In the genomic region with DNA sequence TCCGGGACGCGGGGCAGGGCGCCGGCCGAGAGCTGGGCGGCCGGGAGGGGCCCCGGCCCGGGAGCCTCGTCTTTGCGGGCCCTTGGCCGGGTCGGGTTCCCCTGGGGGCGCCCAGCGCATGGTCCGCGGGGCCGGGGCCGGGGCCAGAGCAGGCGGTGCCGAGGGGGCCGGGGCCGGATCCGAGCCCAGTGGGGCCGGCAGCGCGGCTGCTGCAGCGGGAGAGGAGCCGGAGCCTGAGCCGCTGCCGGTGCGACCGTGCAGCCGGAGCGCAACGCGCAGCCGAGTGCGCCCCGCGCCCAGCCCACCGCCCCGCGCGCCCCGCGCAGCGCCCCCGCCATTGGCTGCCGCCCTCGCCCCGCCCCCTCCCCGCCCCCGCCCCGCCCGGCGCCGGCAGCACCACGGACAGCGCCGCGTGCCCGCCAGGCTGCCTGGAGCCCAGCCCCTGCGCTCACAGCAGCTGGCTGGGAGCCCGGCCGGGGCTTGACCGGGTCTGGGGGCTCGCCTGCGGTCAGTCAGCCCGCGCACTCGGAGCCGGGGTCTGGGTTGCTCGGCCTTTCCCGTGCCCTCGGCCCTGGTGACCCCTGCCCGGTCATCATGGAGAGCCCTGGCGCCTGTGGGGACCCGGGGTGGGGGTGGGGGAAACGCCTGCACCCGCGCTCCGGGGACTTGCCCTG, we compare ENCODE assay signal across 1 cellular context.
TF ChIP-seq lines count a peak whose summit lies in the region.

A gene (minus strand): TSS at position 287 of the 674 bp plus-strand sequence. CDS start 308 bp downstream, outside the sequence.

TF ChIP-seq in HepG2, 621 proteins besides CTCF, POLR2A, EP300 and RAD21 (continued from another document and continues in another):
- TF ChIP-seq CHD4 (IDR thresholded peaks at IDR 0.05; ENCODE audit: borderline replicate concordance, low read length) (no peak), ZNF678 (CRISPR knock-in tag; IDR thresholded peaks at IDR 0.05) (no peak), NFYC (CRISPR knock-in tag; IDR thresholded peaks at IDR 0.05) (peak; percentile 35; the same call in 1 of the 2 replicates), RNF2 (conservative IDR thresholded peaks at IDR 0.05; ENCODE audit: low read depth) (no peak), SMC3 (IDR thresholded peaks at IDR 0.05; ENCODE audit: low read length) (no peak), ZNF354B (CRISPR knock-in tag; IDR thresholded peaks at IDR 0.05) (no peak), AHR (CRISPR knock-in tag; IDR thresholded peaks at IDR 0.05) (peak; percentile 61; the same call in 1 of the 2 replicates), ZNF337 (CRISPR knock-in tag; IDR thresholded peaks at IDR 0.05; ENCODE audit: borderline replicate concordance, low read depth) (no peak), ZNF703 (CRISPR knock-in tag; IDR thresholded peaks at IDR 0.05; ENCODE audit: borderline replicate concordance) (no peak), YEATS4 (CRISPR knock-in tag; IDR thresholded peaks at IDR 0.05; ENCODE audit: borderline replicate concordance) (0 out of 2 replicates have a peak, but pooled peaks have one; percentile 37), NAIF1 (CRISPR knock-in tag; IDR thresholded peaks at IDR 0.05; ENCODE audit: borderline replicate concordance) (no peak), ADNP (CRISPR knock-in tag; IDR thresholded peaks at IDR 0.05) (no peak), MYC (CRISPR knock-in tag; IDR thresholded peaks at IDR 0.05; ENCODE audit: borderline replicate concordance) (peak; percentile 51; the same call in 1 of the 2 replicates), KLF15 (CRISPR knock-in tag; IDR thresholded peaks at IDR 0.05; ENCODE audit: borderline replicate concordance) (no peak), HOXA9 (CRISPR knock-in tag; IDR thresholded peaks at IDR 0.05; ENCODE audit: borderline replicate concordance) (peak; percentile 89; the same call in 1 of the 2 replicates), SMARCE1 (IDR thresholded peaks at IDR 0.05; ENCODE audit: borderline replicate concordance) (no peak), CC2D1A (CRISPR knock-in tag; IDR thresholded peaks at IDR 0.05) (no peak), ZNF724P (CRISPR knock-in tag; IDR thresholded peaks at IDR 0.05; ENCODE audit: borderline replicate concordance) (peak; percentile 94; the same call in 1 of the 2 replicates), ZNF253 (CRISPR knock-in tag; IDR thresholded peaks at IDR 0.05; ENCODE audit: borderline replicate concordance) (no peak), ZBTB7A (CRISPR knock-in tag; IDR thresholded peaks at IDR 0.05) (no peak), THAP11 (CRISPR knock-in tag; IDR thresholded peaks at IDR 0.05) (peak; percentile 68)
- TF ChIP-seq, protein P1, sequence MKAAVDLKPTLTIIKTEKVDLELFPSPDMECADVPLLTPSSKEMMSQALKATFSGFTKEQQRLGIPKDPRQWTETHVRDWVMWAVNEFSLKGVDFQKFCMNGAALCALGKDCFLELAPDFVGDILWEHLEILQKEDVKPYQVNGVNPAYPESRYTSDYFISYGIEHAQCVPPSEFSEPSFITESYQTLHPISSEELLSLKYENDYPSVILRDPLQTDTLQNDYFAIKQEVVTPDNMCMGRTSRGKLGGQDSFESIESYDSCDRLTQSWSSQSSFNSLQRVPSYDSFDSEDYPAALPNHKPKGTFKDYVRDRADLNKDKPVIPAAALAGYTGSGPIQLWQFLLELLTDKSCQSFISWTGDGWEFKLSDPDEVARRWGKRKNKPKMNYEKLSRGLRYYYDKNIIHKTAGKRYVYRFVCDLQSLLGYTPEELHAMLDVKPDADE (CRISPR knock-in tag; IDR thresholded peaks at IDR 0.05), result peak; percentile 95; the same call in 1 of the 2 replicates
- TF ChIP-seq, protein P2, sequence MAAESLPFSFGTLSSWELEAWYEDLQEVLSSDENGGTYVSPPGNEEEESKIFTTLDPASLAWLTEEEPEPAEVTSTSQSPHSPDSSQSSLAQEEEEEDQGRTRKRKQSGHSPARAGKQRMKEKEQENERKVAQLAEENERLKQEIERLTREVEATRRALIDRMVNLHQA (CRISPR knock-in tag; IDR thresholded peaks at IDR 0.05), result no peak
- TF ChIP-seq, protein P3, sequence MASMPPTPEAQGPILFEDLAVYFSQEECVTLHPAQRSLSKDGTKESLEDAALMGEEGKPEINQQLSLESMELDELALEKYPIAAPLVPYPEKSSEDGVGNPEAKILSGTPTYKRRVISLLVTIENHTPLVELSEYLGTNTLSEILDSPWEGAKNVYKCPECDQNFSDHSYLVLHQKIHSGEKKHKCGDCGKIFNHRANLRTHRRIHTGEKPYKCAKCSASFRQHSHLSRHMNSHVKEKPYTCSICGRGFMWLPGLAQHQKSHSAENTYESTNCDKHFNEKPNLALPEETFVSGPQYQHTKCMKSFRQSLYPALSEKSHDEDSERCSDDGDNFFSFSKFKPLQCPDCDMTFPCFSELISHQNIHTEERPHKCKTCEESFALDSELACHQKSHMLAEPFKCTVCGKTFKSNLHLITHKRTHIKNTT (CRISPR knock-in tag; IDR thresholded peaks at IDR 0.05), result no peak
- TF ChIP-seq, protein P4, sequence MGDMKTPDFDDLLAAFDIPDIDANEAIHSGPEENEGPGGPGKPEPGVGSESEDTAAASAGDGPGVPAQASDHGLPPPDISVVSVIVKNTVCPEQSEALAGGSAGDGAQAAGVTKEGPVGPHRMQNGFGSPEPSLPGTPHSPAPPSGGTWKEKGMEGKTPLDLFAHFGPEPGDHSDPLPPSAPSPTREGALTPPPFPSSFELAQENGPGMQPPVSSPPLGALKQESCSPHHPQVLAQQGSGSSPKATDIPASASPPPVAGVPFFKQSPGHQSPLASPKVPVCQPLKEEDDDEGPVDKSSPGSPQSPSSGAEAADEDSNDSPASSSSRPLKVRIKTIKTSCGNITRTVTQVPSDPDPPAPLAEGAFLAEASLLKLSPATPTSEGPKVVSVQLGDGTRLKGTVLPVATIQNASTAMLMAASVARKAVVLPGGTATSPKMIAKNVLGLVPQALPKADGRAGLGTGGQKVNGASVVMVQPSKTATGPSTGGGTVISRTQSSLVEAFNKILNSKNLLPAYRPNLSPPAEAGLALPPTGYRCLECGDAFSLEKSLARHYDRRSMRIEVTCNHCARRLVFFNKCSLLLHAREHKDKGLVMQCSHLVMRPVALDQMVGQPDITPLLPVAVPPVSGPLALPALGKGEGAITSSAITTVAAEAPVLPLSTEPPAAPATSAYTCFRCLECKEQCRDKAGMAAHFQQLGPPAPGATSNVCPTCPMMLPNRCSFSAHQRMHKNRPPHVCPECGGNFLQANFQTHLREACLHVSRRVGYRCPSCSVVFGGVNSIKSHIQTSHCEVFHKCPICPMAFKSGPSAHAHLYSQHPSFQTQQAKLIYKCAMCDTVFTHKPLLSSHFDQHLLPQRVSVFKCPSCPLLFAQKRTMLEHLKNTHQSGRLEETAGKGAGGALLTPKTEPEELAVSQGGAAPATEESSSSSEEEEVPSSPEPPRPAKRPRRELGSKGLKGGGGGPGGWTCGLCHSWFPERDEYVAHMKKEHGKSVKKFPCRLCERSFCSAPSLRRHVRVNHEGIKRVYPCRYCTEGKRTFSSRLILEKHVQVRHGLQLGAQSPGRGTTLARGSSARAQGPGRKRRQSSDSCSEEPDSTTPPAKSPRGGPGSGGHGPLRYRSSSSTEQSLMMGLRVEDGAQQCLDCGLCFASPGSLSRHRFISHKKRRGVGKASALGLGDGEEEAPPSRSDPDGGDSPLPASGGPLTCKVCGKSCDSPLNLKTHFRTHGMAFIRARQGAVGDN (CRISPR knock-in tag; IDR thresholded peaks at IDR 0.05), result peak; percentile 53
- TF ChIP-seq, protein P5, sequence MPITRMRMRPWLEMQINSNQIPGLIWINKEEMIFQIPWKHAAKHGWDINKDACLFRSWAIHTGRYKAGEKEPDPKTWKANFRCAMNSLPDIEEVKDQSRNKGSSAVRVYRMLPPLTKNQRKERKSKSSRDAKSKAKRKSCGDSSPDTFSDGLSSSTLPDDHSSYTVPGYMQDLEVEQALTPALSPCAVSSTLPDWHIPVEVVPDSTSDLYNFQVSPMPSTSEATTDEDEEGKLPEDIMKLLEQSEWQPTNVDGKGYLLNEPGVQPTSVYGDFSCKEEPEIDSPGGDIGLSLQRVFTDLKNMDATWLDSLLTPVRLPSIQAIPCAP (CRISPR knock-in tag; IDR thresholded peaks at IDR 0.05; ENCODE audit: low read depth), result no peak
- TF ChIP-seq, protein P6, sequence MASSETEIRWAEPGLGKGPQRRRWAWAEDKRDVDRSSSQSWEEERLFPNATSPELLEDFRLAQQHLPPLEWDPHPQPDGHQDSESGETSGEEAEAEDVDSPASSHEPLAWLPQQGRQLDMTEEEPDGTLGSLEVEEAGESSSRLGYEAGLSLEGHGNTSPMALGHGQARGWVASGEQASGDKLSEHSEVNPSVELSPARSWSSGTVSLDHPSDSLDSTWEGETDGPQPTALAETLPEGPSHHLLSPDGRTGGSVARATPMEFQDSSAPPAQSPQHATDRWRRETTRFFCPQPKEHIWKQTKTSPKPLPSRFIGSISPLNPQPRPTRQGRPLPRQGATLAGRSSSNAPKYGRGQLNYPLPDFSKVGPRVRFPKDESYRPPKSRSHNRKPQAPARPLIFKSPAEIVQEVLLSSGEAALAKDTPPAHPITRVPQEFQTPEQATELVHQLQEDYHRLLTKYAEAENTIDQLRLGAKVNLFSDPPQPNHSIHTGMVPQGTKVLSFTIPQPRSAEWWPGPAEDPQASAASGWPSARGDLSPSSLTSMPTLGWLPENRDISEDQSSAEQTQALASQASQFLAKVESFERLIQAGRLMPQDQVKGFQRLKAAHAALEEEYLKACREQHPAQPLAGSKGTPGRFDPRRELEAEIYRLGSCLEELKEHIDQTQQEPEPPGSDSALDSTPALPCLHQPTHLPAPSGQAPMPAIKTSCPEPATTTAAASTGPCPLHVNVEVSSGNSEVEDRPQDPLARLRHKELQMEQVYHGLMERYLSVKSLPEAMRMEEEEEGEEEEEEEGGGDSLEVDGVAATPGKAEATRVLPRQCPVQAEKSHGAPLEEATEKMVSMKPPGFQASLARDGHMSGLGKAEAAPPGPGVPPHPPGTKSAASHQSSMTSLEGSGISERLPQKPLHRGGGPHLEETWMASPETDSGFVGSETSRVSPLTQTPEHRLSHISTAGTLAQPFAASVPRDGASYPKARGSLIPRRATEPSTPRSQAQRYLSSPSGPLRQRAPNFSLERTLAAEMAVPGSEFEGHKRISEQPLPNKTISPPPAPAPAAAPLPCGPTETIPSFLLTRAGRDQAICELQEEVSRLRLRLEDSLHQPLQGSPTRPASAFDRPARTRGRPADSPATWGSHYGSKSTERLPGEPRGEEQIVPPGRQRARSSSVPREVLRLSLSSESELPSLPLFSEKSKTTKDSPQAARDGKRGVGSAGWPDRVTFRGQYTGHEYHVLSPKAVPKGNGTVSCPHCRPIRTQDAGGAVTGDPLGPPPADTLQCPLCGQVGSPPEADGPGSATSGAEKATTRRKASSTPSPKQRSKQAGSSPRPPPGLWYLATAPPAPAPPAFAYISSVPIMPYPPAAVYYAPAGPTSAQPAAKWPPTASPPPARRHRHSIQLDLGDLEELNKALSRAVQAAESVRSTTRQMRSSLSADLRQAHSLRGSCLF (CRISPR knock-in tag; IDR thresholded peaks at IDR 0.05; ENCODE audit: borderline replicate concordance), result no peak
- TF ChIP-seq, protein P7, sequence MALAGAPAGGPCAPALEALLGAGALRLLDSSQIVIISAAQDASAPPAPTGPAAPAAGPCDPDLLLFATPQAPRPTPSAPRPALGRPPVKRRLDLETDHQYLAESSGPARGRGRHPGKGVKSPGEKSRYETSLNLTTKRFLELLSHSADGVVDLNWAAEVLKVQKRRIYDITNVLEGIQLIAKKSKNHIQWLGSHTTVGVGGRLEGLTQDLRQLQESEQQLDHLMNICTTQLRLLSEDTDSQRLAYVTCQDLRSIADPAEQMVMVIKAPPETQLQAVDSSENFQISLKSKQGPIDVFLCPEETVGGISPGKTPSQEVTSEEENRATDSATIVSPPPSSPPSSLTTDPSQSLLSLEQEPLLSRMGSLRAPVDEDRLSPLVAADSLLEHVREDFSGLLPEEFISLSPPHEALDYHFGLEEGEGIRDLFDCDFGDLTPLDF (CRISPR knock-in tag; IDR thresholded peaks at IDR 0.05), result no peak
- TF ChIP-seq, protein P8, sequence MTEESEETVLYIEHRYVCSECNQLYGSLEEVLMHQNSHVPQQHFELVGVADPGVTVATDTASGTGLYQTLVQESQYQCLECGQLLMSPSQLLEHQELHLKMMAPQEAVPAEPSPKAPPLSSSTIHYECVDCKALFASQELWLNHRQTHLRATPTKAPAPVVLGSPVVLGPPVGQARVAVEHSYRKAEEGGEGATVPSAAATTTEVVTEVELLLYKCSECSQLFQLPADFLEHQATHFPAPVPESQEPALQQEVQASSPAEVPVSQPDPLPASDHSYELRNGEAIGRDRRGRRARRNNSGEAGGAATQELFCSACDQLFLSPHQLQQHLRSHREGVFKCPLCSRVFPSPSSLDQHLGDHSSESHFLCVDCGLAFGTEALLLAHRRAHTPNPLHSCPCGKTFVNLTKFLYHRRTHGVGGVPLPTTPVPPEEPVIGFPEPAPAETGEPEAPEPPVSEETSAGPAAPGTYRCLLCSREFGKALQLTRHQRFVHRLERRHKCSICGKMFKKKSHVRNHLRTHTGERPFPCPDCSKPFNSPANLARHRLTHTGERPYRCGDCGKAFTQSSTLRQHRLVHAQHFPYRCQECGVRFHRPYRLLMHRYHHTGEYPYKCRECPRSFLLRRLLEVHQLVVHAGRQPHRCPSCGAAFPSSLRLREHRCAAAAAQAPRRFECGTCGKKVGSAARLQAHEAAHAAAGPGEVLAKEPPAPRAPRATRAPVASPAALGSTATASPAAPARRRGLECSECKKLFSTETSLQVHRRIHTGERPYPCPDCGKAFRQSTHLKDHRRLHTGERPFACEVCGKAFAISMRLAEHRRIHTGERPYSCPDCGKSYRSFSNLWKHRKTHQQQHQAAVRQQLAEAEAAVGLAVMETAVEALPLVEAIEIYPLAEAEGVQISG (CRISPR knock-in tag; IDR thresholded peaks at IDR 0.05), result peak; percentile 23; the same call in 1 of the 2 replicates
- TF ChIP-seq, protein P9, sequence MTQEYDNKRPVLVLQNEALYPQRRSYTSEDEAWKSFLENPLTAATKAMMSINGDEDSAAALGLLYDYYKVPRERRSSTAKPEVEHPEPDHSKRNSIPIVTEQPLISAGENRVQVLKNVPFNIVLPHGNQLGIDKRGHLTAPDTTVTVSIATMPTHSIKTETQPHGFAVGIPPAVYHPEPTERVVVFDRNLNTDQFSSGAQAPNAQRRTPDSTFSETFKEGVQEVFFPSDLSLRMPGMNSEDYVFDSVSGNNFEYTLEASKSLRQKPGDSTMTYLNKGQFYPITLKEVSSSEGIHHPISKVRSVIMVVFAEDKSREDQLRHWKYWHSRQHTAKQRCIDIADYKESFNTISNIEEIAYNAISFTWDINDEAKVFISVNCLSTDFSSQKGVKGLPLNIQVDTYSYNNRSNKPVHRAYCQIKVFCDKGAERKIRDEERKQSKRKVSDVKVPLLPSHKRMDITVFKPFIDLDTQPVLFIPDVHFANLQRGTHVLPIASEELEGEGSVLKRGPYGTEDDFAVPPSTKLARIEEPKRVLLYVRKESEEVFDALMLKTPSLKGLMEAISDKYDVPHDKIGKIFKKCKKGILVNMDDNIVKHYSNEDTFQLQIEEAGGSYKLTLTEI (CRISPR knock-in tag; conservative IDR thresholded peaks at IDR 0.05), result no peak
- TF ChIP-seq, protein P10, sequence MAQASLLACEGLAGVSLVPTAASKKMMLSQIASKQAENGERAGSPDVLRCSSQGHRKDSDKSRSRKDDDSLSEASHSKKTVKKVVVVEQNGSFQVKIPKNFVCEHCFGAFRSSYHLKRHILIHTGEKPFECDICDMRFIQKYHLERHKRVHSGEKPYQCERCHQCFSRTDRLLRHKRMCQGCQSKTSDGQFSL (CRISPR knock-in tag; IDR thresholded peaks at IDR 0.05), result no peak; the same call in 1 of the 2 replicates
- TF ChIP-seq, protein P11, sequence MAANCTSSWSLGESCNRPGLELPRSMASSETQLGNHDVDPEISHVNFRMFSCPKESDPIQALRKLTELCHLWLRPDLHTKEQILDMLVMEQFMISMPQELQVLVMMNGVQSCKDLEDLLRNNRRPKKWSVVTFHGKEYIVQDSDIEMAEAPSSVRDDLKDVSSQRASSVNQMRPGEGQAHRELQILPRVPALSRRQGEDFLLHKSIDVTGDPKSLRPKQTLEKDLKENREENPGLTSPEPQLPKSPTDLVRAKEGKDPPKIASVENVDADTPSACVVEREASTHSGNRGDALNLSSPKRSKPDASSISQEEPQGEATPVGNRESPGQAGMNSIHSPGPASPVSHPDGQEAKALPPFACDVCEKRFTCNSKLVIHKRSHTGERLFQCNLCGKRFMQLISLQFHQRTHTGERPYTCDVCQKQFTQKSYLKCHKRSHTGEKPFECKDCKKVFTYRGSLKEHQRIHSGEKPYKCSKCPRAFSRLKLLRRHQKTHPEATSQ (CRISPR knock-in tag; IDR thresholded peaks at IDR 0.05; ENCODE audit: borderline replicate concordance), result no peak
